ENCODE assay signal across 16 cellular contexts in the genomic region with DNA sequence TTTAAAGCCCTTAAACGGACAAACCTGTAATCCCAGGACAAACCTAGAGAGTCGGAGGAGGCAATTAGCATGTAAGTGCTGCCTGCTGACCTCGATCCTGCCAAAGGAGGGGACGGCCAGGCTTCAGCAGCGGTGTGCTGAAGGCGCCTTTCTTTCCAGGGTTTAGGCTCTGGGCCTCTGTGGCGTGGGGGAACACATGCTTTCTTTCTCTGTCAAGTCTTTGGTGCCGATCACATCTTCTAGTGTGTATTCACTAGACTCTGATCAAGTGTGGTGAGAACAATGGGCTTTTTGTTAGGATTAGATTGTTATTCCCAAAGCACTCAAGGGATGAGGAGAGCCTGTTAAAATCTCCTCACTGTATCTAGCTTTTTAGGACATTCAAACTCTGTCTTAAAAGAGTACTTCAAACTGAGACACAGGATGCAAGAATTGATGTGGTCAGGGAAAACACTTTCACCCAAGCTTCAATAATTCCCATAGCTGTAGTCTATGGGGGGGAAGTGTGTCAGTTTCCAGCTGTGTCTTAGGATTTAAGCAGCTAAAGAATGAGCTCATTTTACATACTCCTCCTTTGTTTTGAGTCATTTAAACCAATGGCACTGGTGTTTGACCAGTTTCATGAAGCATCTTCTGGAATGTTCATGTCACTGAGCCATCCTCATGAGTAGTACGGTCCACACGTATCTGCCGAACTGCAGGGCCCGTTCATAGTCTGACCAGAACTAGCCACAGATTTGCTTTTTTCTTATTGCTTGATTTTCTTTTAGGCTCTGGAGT. TPM values are rescaled to one million over a fixed set of nuclear protein-coding genes. Genes with fewer than 3 reads are reported as not detected.
A peak's percentile ranks its signal among the peaks of the same experiment; 100 is the strongest.
DNase-seq lines count a peak whose midpoint lies in the region; ATAC-seq, FAIRE-seq and TF ChIP-seq lines count a peak whose summit lies in the region.
"Had no signal": no experiment of that assay in that cellular context is flagged by ENCODE, and none has a peak within 500 bp of the region (broad histone marks: within the 10 kb centered on the region; RNA-seq: fewer than 3 reads in every experiment).

No MANE protein-coding gene starts in this region.

- no peak for TF ChIP-seq POLR2A in testis (IDR thresholded peaks at IDR 0.05)

- no peaks in the 10 kb centered on the region for H3K9me3 ChIP-seq in testis
- H3K9me3 ChIP-seq: adrenal gland, Peyer's patch, thoracic aorta had no signal

- no peak for TF ChIP-seq CTCF in choroid plexus epithelial cell (conservative IDR thresholded peaks at IDR 0.05; ENCODE audit: low read depth, low read length)
- TF ChIP-seq CTCF in testis (IDR thresholded peaks at IDR 0.05), result no peak
- TF ChIP-seq CTCF in progenitor cell of endocrine pancreas (IDR thresholded peaks at IDR 0.05; ENCODE audit: unreplicated experiment), result no peak
- TF ChIP-seq CTCF in D721Med (IDR thresholded peaks at IDR 0.05; ENCODE audit: insufficient read depth, missing control alignments), result no peak

- intact Hi-C loops in testis (cut with DNase I; ENCODE audit: low total_unique reads), result no loop called here

- H3K27me3 Mint-ChIP-seq in progenitor cell of endocrine pancreas, result no peaks in the 10 kb centered on the region
- H3K27me3 Mint-ChIP-seq in stimulated activated memory B cell treated with anti-CD40 and anti-IgM and Interleukin-4, amounts not matched to agents 10 μg/mL and 1 μg/mL and 100 μg/mL, for 72 hours, result no peaks in the 10 kb centered on the region
- H3K27me3 Mint-ChIP-seq: activated CD4-positive, alpha-beta T cell treated with anti-CD3 and anti-CD28 coated beads, Interleukin-2, amount 10 ng/mL, durations not matched to agents 7 days and 5 days; dendritic cell treated with granulocyte-macrophage colony-stimulating factor and Interleukin-4, amounts not matched to agents 40 ng/mL and 50 ng/mL, for 4 days had no signal

- no peaks in the 10 kb centered on the region for H3K27me3 ChIP-seq in testis
- H3K27me3 ChIP-seq: adrenal gland, Peyer's patch had no signal

- H3K36me3 ChIP-seq in testis (ENCODE audit: low read depth, missing control alignments), result no peaks in the 10 kb centered on the region

- H3K4me1 Mint-ChIP-seq in progenitor cell of endocrine pancreas (ENCODE audit: low read depth), result no peaks in the 10 kb centered on the region
- no peaks in the 10 kb centered on the region for H3K4me1 Mint-ChIP-seq in stimulated activated memory B cell treated with anti-CD40 and anti-IgM and Interleukin-4, amounts not matched to agents 10 μg/mL and 1 μg/mL and 100 μg/mL, for 72 hours

- no peak overlapping the region for H3K27ac ChIP-seq in testis
- H3K27ac ChIP-seq: adrenal gland, Peyer's patch, thoracic aorta had no signal

- ATAC-seq in stimulated activated memory B cell treated with anti-CD40 and anti-IgM and Interleukin-4, amounts not matched to agents 10 μg/mL and 1 μg/mL and 100 μg/mL, for 72 hours, result no peak
- ATAC-seq: activated T-cell treated with anti-CD3 and anti-CD28 coated beads, Interleukin-2, amount 50 U/mL, for 4 hours; CD8-positive, alpha-beta T cell had no signal

- H3K4me3 ChIP-seq in choroid plexus epithelial cell (ENCODE audit: low read depth, low read length) (no peak overlapping the region), testis (no peak overlapping the region)
- H3K4me3 ChIP-seq: adrenal gland, Peyer's patch, thoracic aorta had no signal

- H3K9me3 Mint-ChIP-seq in progenitor cell of endocrine pancreas (ENCODE audit: low read depth), result peaks cover 11% of the 10 kb centered on the region
- H3K9me3 Mint-ChIP-seq in stimulated activated memory B cell treated with anti-CD40 and anti-IgM and Interleukin-4, amounts not matched to agents 10 μg/mL and 1 μg/mL and 100 μg/mL, for 72 hours, result no peaks in the 10 kb centered on the region
- H3K9me3 Mint-ChIP-seq: activated CD4-positive, alpha-beta T cell treated with anti-CD3 and anti-CD28 coated beads, Interleukin-2, amount 10 ng/mL, durations not matched to agents 7 days and 5 days; activated T-cell treated with anti-CD3 and anti-CD28 coated beads, Interleukin-2, amount 50 U/mL, for 4 hours; CD8-positive, alpha-beta T cell; dendritic cell treated with granulocyte-macrophage colony-stimulating factor and Interleukin-4, amounts not matched to agents 40 ng/mL and 50 ng/mL, for 4 days had no signal

- no peak overlapping the region for H3K4me3 Mint-ChIP-seq in progenitor cell of endocrine pancreas (ENCODE audit: low read depth)
- H3K4me3 Mint-ChIP-seq in stimulated activated memory B cell treated with anti-CD40 and anti-IgM and Interleukin-4, amounts not matched to agents 10 μg/mL and 1 μg/mL and 100 μg/mL, for 72 hours, result no peak overlapping the region
- H3K4me3 Mint-ChIP-seq: activated CD4-positive, alpha-beta T cell treated with anti-CD3 and anti-CD28 coated beads, Interleukin-2, amount 10 ng/mL, durations not matched to agents 7 days and 5 days; activated T-cell treated with anti-CD3 and anti-CD28 coated beads, Interleukin-2, amount 50 U/mL, for 4 hours; CD8-positive, alpha-beta T cell; dendritic cell treated with granulocyte-macrophage colony-stimulating factor and Interleukin-4, amounts not matched to agents 40 ng/mL and 50 ng/mL, for 4 days had no signal

- H3K36me3 Mint-ChIP-seq in progenitor cell of endocrine pancreas (ENCODE audit: insufficient read depth), result peaks cover 48% of the 10 kb centered on the region
- peaks cover 67% of the 10 kb centered on the region for H3K36me3 Mint-ChIP-seq in stimulated activated memory B cell treated with anti-CD40 and anti-IgM and Interleukin-4, amounts not matched to agents 10 μg/mL and 1 μg/mL and 100 μg/mL, for 72 hours

- FAIRE-seq in D721Med (lab: Jason Lieb, UNC), result no peak

- WGBS in testis, 2 donors, result 77 to 82% methylated on average over 8 to 12 of the region's 12 CpGs

- peak; percentile 48 for DNase-seq in NCI-H2227 (lab: John Stamatoyannopoulos, UW; ENCODE audit: unreplicated experiment)
- peak; percentile 14 for DNase-seq in choroid plexus epithelial cell (ENCODE audit: low read depth)
- DNase-seq in islet precursor cell, result peak; percentile 75
- peak; percentile 30 for DNase-seq in testis
- no peak for DNase-seq in progenitor cell of endocrine pancreas (ENCODE audit: low spot score, unreplicated experiment)
- DNase-seq in D721Med (ENCODE audit: insufficient read length, low spot score), result no peak
- DNase-seq: activated CD4-positive, alpha-beta T cell treated with anti-CD3 and anti-CD28 coated beads, Interleukin-2, amount 10 ng/mL, durations not matched to agents 7 days and 5 days; activated T-cell treated with anti-CD3 and anti-CD28 coated beads, Interleukin-2, amount 50 U/mL, for 4 hours; adrenal gland; CD8-positive, alpha-beta T cell; NCI-H1694; NCI-H526; Peyer's patch had no signal

- H3K4me1 ChIP-seq in testis, result peaks cover 4% of the 10 kb centered on the region
- H3K4me1 ChIP-seq: adrenal gland, Peyer's patch had no signal

- H3K27ac Mint-ChIP-seq in progenitor cell of endocrine pancreas, result no peak overlapping the region
- H3K27ac Mint-ChIP-seq in stimulated activated memory B cell treated with anti-CD40 and anti-IgM and Interleukin-4, amounts not matched to agents 10 μg/mL and 1 μg/mL and 100 μg/mL, for 72 hours, result no peak overlapping the region
- H3K27ac Mint-ChIP-seq: CD8-positive, alpha-beta T cell; dendritic cell treated with granulocyte-macrophage colony-stimulating factor and Interleukin-4, amounts not matched to agents 40 ng/mL and 50 ng/mL, for 4 days had no signal

RNA-seq across cellular contexts. Expression of a gene that starts 51.2 kb away (rescaled TPM):
- total RNA-seq in testis, result 10 to 100 TPM; 31.7 to 36.4 TPM
- polyA plus RNA-seq in testis (ENCODE audit: insufficient read depth, low read depth, low replicate concordance), result 52.9 TPM
- 111 and 119 TPM in 2 replicates for total RNA-seq in progenitor cell of endocrine pancreas

RNA-seq across cellular contexts. Expression of a gene that starts 51.3 kb away (rescaled TPM):
- total RNA-seq in testis, result 10 to 100 TPM; 21.2 to 23.0 TPM
- 14.4 TPM for polyA plus RNA-seq in testis (ENCODE audit: insufficient read depth, low read depth, low replicate concordance)
- 26.6 and 33.5 TPM in 2 replicates for total RNA-seq in progenitor cell of endocrine pancreas

Comparison
In these comparisons a context has a peak if more than half of its experiments do, and no peak if none do; other contexts are left out.
1. DNase-seq: peak in NCI-H2227 (single experiment), choroid plexus epithelial cell (single experiment), islet precursor cell (single experiment) and testis (single experiment); none in progenitor cell of endocrine pancreas (single experiment) and D721Med (single experiment).